In genomic region chr19:29586401-29586800, GRCh38 we compare ENCODE assay signal across 15 cellular contexts.
"Had no signal": no experiment of that assay in that cellular context is flagged by ENCODE, and none has a peak within 500 bp of the region (broad histone marks: within the 10 kb centered on the region; RNA-seq: fewer than 3 reads in every experiment).

No MANE protein-coding gene starts in this region.

- H3K4me1 ChIP-seq: breast epithelium, left ventricle myocardium inferior, transverse colon, vagina had no signal

- H3K27ac ChIP-seq: breast epithelium, left ventricle myocardium inferior, transverse colon, vagina had no signal

- H3K4me3 ChIP-seq: breast epithelium, left ventricle myocardium inferior, transverse colon, vagina had no signal

- H3K36me3 ChIP-seq: breast epithelium, left ventricle myocardium inferior, transverse colon, vagina had no signal

- H3K27me3 ChIP-seq: vagina had no signal

- H3K9me3 ChIP-seq: transverse colon, vagina had no signal

- H3K9me3 Mint-ChIP-seq: natural killer cell treated with Interleukin-12 subunit alpha and Interleukin-12 subunit beta and Interleukin-15 and Interleukin-18, amount 100 ng/mL, for 72 hours had no signal

- DNase-seq: activated CD4-positive, alpha-beta memory T cell treated with anti-CD3 and anti-CD28 coated beads for 36 hours; activated CD4-positive, alpha-beta T cell treated with anti-CD3 and anti-CD28 coated beads for 36 hours; activated T-cell treated with anti-CD3 and anti-CD28 coated beads, Interleukin-2, amount 50 U/mL, for 48 hours; aorta; dermis blood vessel endothelial cell; left ventricle myocardium inferior; retina; stimulated activated CD4-positive, alpha-beta T cell treated with anti-CD3 and anti-CD28 coated beads, Interleukin-4, amount 100 ng/mL, for 1 hour; stimulated activated naive CD4-positive, alpha-beta T cell treated with Interleukin-2 at 50 U/mL for 16 hours; substantia nigra; SW 1271; transverse colon had no signal

- ATAC-seq: activated CD4-positive, alpha-beta T cell treated with anti-CD3 and anti-CD28 coated beads for 36 hours; natural killer cell treated with Interleukin-12 subunit alpha and Interleukin-12 subunit beta and Interleukin-15 and Interleukin-18, amount 100 ng/mL, for 72 hours had no signal
